Comparison of ENCODE assay signal across 1 cellular context in genomic region chr4:139454111-139454600, GRCh38.
TF ChIP-seq lines count a peak whose summit lies in the region.

Gene RAB33B, plus strand, starts transcription at chr4:139454121. Its CDS starts 75 bp downstream, at chr4:139454196.

TF ChIP-seq in HepG2, 621 proteins besides CTCF, POLR2A, EP300 and RAD21 (continued from another document and continues in another):
- TF ChIP-seq DZIP1 (CRISPR knock-in tag; IDR thresholded peaks at IDR 0.05): no peak
- no peak for TF ChIP-seq ZNF7 (CRISPR knock-in tag; IDR thresholded peaks at IDR 0.05)
- TF ChIP-seq RXRA (CRISPR knock-in tag; IDR thresholded peaks at IDR 0.05): no peak
- TF ChIP-seq FIP1L1 (IDR thresholded peaks at IDR 0.05; ENCODE audit: borderline replicate concordance, insufficient read depth, low read depth, low read length): no peak
- no peak for TF ChIP-seq ZNF501 (CRISPR knock-in tag; IDR thresholded peaks at IDR 0.05)
- TF ChIP-seq RARG (CRISPR knock-in tag; IDR thresholded peaks at IDR 0.05; ENCODE audit: low read depth): no peak
- TF ChIP-seq XBP1 (CRISPR knock-in tag; IDR thresholded peaks at IDR 0.05): no peak
- TF ChIP-seq RFX5 (IDR thresholded peaks at IDR 0.05; ENCODE audit: low read depth, low read length): no peak
- no peak for TF ChIP-seq TBX2 (CRISPR knock-in tag; IDR thresholded peaks at IDR 0.05; ENCODE audit: borderline replicate concordance)
- TF ChIP-seq USF2 (IDR thresholded peaks at IDR 0.05; ENCODE audit: low read depth, low read length): no peak
- TF ChIP-seq USF2 (CRISPR knock-in tag; IDR thresholded peaks at IDR 0.05; ENCODE audit: borderline replicate concordance): no peak
- TF ChIP-seq ZBTB14 (CRISPR knock-in tag; IDR thresholded peaks at IDR 0.05): 0 out of 2 replicates have a peak, but pooled peaks have one; percentile 53
- no peak for TF ChIP-seq ZNF614 (CRISPR knock-in tag; IDR thresholded peaks at IDR 0.05; ENCODE audit: borderline replicate concordance)
- no peak for TF ChIP-seq ZBTB33 (CRISPR knock-in tag; IDR thresholded peaks at IDR 0.05)
- no peak for TF ChIP-seq NR2F2 (IDR thresholded peaks at IDR 0.05; ENCODE audit: borderline replicate concordance, low read depth)
- no peak for TF ChIP-seq MEF2D (CRISPR knock-in tag; IDR thresholded peaks at IDR 0.05)
- TF ChIP-seq MNT (IDR thresholded peaks at IDR 0.05): no peak
- TF ChIP-seq TFDP1 (CRISPR knock-in tag; IDR thresholded peaks at IDR 0.05; ENCODE audit: borderline replicate concordance): no peak
- TF ChIP-seq ZFP36 (IDR thresholded peaks at IDR 0.05; ENCODE audit: borderline replicate concordance, low read depth, low read length, partially characterized antibody): no peak
- no peak for TF ChIP-seq ZBTB25 (CRISPR knock-in tag; IDR thresholded peaks at IDR 0.05)
- TF ChIP-seq GMEB2 (CRISPR knock-in tag; IDR thresholded peaks at IDR 0.05; ENCODE audit: low read depth): no peak
- no peak for TF ChIP-seq PHF8 (CRISPR knock-in tag; IDR thresholded peaks at IDR 0.05)
- TF ChIP-seq CSRNP2 (CRISPR knock-in tag; conservative IDR thresholded peaks at IDR 0.05; ENCODE audit: low read depth): no peak
- TF ChIP-seq NR0B2 (CRISPR knock-in tag; IDR thresholded peaks at IDR 0.05): peak; percentile 43; the same call in 1 of the 2 replicates
- no peak for TF ChIP-seq ZHX1 (CRISPR knock-in tag; IDR thresholded peaks at IDR 0.05; ENCODE audit: low read depth)
- no peak for TF ChIP-seq ZNF687 (CRISPR knock-in tag; IDR thresholded peaks at IDR 0.05)
- no peak for TF ChIP-seq DPF2 (CRISPR knock-in tag; IDR thresholded peaks at IDR 0.05; ENCODE audit: borderline replicate concordance, low read depth)
- no peak for TF ChIP-seq ZNF12 (CRISPR knock-in tag; IDR thresholded peaks at IDR 0.05)
